In the genomic region with DNA sequence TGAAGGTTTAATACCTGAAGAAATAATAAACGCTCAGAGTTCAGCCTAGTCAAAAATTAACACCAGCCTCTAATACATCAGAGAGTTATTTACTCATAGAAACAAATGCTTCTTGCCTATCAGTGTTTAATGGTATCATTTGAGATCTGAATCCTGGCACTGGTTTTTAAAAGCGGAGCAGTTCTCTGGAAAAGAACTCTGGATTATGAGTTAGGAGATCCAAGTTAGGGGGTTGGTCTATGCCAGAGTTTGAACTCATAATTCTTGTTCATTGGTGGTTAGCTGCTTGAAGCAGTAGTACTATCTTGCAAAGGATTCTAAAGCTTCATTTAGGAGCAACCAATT, we compare ENCODE assay signal across 2 cellular contexts.
TF ChIP-seq lines count a peak whose summit lies in the region.

No MANE protein-coding gene starts in this region.

TF ChIP-seq in HEK293, 187 proteins besides CTCF, POLR2A, EP300 and RAD21:
- TF ChIP-seq ZSCAN23 (tag by site-specific recombination; IDR thresholded peaks at IDR 0.05) = no peak
- peak; percentile 43; the same call in 1 of the 2 replicates for TF ChIP-seq ZNF596 (tag by site-specific recombination; IDR thresholded peaks at IDR 0.05)

TF ChIP-seq in K562, 482 proteins besides CTCF, POLR2A, EP300 and RAD21:
- TF ChIP-seq KDM1A (IDR thresholded peaks at IDR 0.05) = peak in 1 of 2 experiments; percentile 15; a peak in 1 of 4 replicates
- TF ChIP-seq, protein P1, sequence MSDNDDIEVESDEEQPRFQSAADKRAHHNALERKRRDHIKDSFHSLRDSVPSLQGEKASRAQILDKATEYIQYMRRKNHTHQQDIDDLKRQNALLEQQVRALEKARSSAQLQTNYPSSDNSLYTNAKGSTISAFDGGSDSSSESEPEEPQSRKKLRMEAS (CRISPR knock-in tag; IDR thresholded peaks at IDR 0.05) = no peak
TF ChIP-seq in K562: peak in this region for 1.
